ENCODE assay signal across 1 cellular context in genomic region chr5:849651-850301, GRCh38.
TF ChIP-seq lines count a peak whose summit lies in the region.

No MANE protein-coding gene starts in this region.

TF ChIP-seq in WTC11, 78 proteins besides CTCF, POLR2A, EP300 and RAD21 (continued from another document):
- TF ChIP-seq ZBTB43 (CRISPR knock-in tag; IDR thresholded peaks at IDR 0.05), result no peak
- no peak for TF ChIP-seq PREB (CRISPR knock-in tag; IDR thresholded peaks at IDR 0.05; ENCODE audit: borderline replicate concordance)
- TF ChIP-seq ESRRA (CRISPR knock-in tag; IDR thresholded peaks at IDR 0.05; ENCODE audit: borderline replicate concordance), result no peak
- TF ChIP-seq E2F1 (CRISPR knock-in tag; IDR thresholded peaks at IDR 0.05), result no peak
- TF ChIP-seq SOX15 (CRISPR knock-in tag; IDR thresholded peaks at IDR 0.05), result no peak
- TF ChIP-seq ELF4 (CRISPR knock-in tag; IDR thresholded peaks at IDR 0.05; ENCODE audit: low read depth), result no peak
- no peak for TF ChIP-seq IRF2 (CRISPR knock-in tag; IDR thresholded peaks at IDR 0.05; ENCODE audit: borderline replicate concordance, low read depth)
